ENCODE assay signal across 8 cellular contexts in genomic region chr9:129640871-129641750, GRCh38. TPM values are rescaled to one million over a fixed set of nuclear protein-coding genes. Genes with fewer than 3 reads are reported as not detected.
DNase-seq lines count a peak whose midpoint lies in the region; ATAC-seq and TF ChIP-seq lines count a peak whose summit lies in the region.

No MANE protein-coding gene starts in this region.

- H3K27ac ChIP-seq in 22Rv1 (peak overlapping the region; percentile 68), GM23248 (peak overlapping the region; percentile 74), substantia nigra (ENCODE audit: low read depth, low read length, poor library complexity, severe bottlenecking) (peak overlapping the region; percentile 85)

- TF ChIP-seq CTCF in 22Rv1 (IDR thresholded peaks at IDR 0.05) = no peak

- H3K9me3 ChIP-seq in GM23248 (ENCODE audit: low read depth) = no peaks in the 10 kb centered on the region
- no peaks in the 10 kb centered on the region for H3K9me3 ChIP-seq in iPS-18c (ENCODE audit: control insufficient read depth, insufficient read depth, low read length)

- peaks cover 13% of the 10 kb centered on the region; the same call in 1 of the 2 replicates for H3K36me3 ChIP-seq in GM23248 (ENCODE audit: low read depth)

- peak overlapping the region; percentile 88 for H3K9ac ChIP-seq in GM23248

- 22 to 23% methylated on average over 34 to 37 of the region's 44 CpGs for WGBS in GM23248 (ENCODE audit: low coverage in 1 of 2, low lambda C conversion rate in 2 of 2, missing lambda C conversion rate in 2 of 2), 2 experiments

- H3K9me2 ChIP-seq in GM23248 (ENCODE audit: insufficient read depth) = no peaks in the 10 kb centered on the region

- peak overlapping the region; percentile 84 for H3K4me3 ChIP-seq in GM23248
- peak overlapping the region; percentile 89 for H3K4me3 ChIP-seq in iPS-18c (ENCODE audit: insufficient read depth, low read depth, low read length)

- peak; percentile 59 for DNase-seq in GM23248
- peak; percentile 29 for DNase-seq in activated T-helper 1 cell treated with Interleukin-2 at 50 U/mL for 16 hours (ENCODE audit: low read depth)
- DNase-seq in substantia nigra (lab: John Stamatoyannopoulos, UW) = no peak
- DNase-seq in dedifferentiated amniotic fluid mesenchymal stem cell (ENCODE audit: extremely low spot score) = no peak

- peak overlapping the region; percentile 78 for H3K4me2 ChIP-seq in GM23248 (ENCODE audit: unreplicated experiment)

- peaks cover 5% of the 10 kb centered on the region; the same call in 1 of the 2 replicates for H3F3A ChIP-seq in GM23248 (ENCODE audit: insufficient read depth)

- H3K4me1 ChIP-seq in GM23248 (ENCODE audit: insufficient read depth) = peaks cover 12% of the 10 kb centered on the region

- H3K79me2 ChIP-seq in GM23248 (ENCODE audit: insufficient read depth) = peaks cover 58% of the 10 kb centered on the region

- H4K20me1 ChIP-seq in GM23248 (ENCODE audit: insufficient read depth) = no peaks in the 10 kb centered on the region

- ATAC-seq in GM18858 (IDR thresholded peaks at IDR 0.05; ENCODE audit: unreplicated experiment) = no peak
- no peak for ATAC-seq in HG02870 (IDR thresholded peaks at IDR 0.05; ENCODE audit: unreplicated experiment)

- H2AFZ ChIP-seq in GM23248 = 0 out of 2 replicates have a peak overlapping the region, but pooled peaks have one; percentile 11

- H3K27me3 ChIP-seq in GM23248 (replicated peaks; ENCODE audit: insufficient read depth) = no peaks in the 10 kb centered on the region

- in situ Hi-C loops in GM23248 (cut with MboI) = loop anchor here (5.0 kb wide), 1 partner anchor 146 kb away; no protein-coding TSS in a partner anchor

RNA-seq across cellular contexts. Expression of gene ASB6, which starts 0.8 kb away (rescaled TPM):
- total RNA-seq in GM23248 (2014; rRNA removed; shearing (Covaris generic)) = 22.9 and 24.9 TPM in 2 replicates
- polyA plus RNA-seq in GM23248 (2016; fragmentation: Nextera tagmentation; extraction: Ambion mirVana) = 24.1 and 24.4 TPM in 2 replicates

RNA-seq across cellular contexts. Expression of gene NTMT1, which starts 15.1 kb away (rescaled TPM):
- total RNA-seq in GM23248 (2014; rRNA removed; shearing (Covaris generic)) = 32.6 and 44.5 TPM in 2 replicates
- 115 TPM in 2 replicates for polyA plus RNA-seq in GM23248 (2016; fragmentation: Nextera tagmentation; extraction: Ambion mirVana)

RNA-seq across cellular contexts. Expression of gene C9orf50, which starts 20.2 kb away (rescaled TPM):
- 0.32 TPM in 1 of 2 replicates, not detected in the other for total RNA-seq in GM23248 (2014; rRNA removed; shearing (Covaris generic))
- polyA plus RNA-seq in GM23248 (2016; fragmentation: Nextera tagmentation; extraction: Ambion mirVana) = 0.23 and 0.56 TPM in 2 replicates

RNA-seq across cellular contexts. Expression of gene PRRX2, which starts 24.3 kb away (rescaled TPM):
- 145 and 169 TPM in 2 replicates for total RNA-seq in GM23248 (2014; rRNA removed; shearing (Covaris generic))
- polyA plus RNA-seq in GM23248 (2016; fragmentation: Nextera tagmentation; extraction: Ambion mirVana) = 137 and 141 TPM in 2 replicates

Comparison
In these comparisons a context has a peak if more than half of its experiments do, and no peak if none do; other contexts are left out.
1. DNase-seq: peak in GM23248 (single experiment) and activated T-helper 1 cell treated with Interleukin-2 at 50 U/mL for 16 hours (single experiment); none in substantia nigra (0 of 49) and dedifferentiated amniotic fluid mesenchymal stem cell (single experiment).
2. Peak in every context shown above with its lines, with median percentiles within 50 percentile points of each other: H3K27ac ChIP-seq.